In the genomic region with DNA sequence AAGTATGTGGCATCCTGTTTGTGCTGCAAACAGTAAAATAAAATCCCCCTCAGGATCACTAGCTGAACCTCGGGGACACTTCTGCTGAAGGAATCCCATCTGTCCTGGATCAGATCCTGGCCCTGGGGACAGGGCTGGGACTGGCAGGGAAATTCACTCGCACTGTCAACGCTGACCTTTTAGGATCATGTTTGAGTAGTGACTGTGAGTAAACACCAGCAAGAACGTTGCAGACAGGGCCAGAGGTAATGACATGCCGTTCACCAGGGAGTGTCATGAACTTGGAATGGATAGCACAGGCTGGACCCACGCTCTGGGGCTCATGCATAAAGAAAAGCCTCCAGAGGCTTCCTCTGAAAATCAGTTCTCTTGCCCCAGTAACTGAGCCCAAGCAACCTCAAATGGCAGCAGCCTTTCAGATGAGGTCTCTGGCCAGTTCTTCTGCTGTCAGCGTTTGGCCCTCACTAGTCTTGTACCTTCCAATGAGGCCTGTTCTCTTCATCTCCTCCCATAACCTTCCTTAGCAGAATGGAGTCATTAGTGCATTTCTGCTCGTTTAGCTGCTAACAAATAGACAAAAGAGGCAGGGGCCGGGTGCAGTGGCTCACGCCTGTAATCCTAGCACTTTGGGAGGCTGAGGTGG, we compare ENCODE assay signal across 13 cellular contexts. TPM values are rescaled to one million over a fixed set of nuclear protein-coding genes. Genes with fewer than 3 reads are reported as not detected.
DNase-seq lines count a peak whose midpoint lies in the region; ATAC-seq and TF ChIP-seq lines count a peak whose summit lies in the region.
"Had no signal": no experiment of that assay in that cellular context is flagged by ENCODE, and none has a peak within 500 bp of the region (broad histone marks: within the 10 kb centered on the region; RNA-seq: fewer than 3 reads in every experiment).

No MANE protein-coding gene starts in this region.

- TF ChIP-seq EP300 in SK-N-SH (IDR thresholded peaks at IDR 0.05; ENCODE audit: borderline replicate concordance in 1 of 2, low read depth in 1 of 2, low read length in 1 of 2) = no peak

- H3K27me3 ChIP-seq in body of pancreas (no peaks in the 10 kb centered on the region), liver (ENCODE audit: control insufficient read depth in 4 of 4, insufficient read depth in 4 of 4, low read length in 3 of 4) (no peaks in the 10 kb centered on the region), SK-N-SH (ENCODE audit: insufficient read depth) (no peaks in the 10 kb centered on the region)
- H3K27me3 ChIP-seq: MG63 had no signal

- POLR2A ChIA-PET in SK-N-SH (lab: Yijun Ruan, JAX) = no interaction called here

- no peak overlapping the region for H2AFZ ChIP-seq in SK-N-SH (ENCODE audit: low read depth)

- H3K4me3 ChIP-seq in body of pancreas = no peak overlapping the region
- peak overlapping the region in 2 of 3 donors; percentile 20 to 34 for H3K4me3 ChIP-seq in liver (ENCODE audit: low read depth in 1 of 3, low read length in 3 of 3)
- H3K4me3 ChIP-seq in urinary bladder (ENCODE audit: low read depth, low read length) = no peak overlapping the region
- H3K4me3 ChIP-seq in SK-N-SH (ENCODE audit: low read depth in 2 of 2, low read length in 1 of 2) = no peak overlapping the region
- H3K4me3 ChIP-seq: MG63, SK-N-MC had no signal

- peak; percentile 31 to 68 for TF ChIP-seq RAD21 in liver (IDR thresholded peaks at IDR 0.05)
- no peak for TF ChIP-seq RAD21 in SK-N-SH (IDR thresholded peaks at IDR 0.05; ENCODE audit: low read length)

- TF ChIP-seq POLR2A in body of pancreas (IDR thresholded peaks at IDR 0.05) = no peak

- H3K36me3 ChIP-seq in body of pancreas (replicated peaks in 1 of 2; ENCODE audit: insufficient read depth in 1 of 2, low read depth in 2 of 2) = no peaks in the 10 kb centered on the region
- no peaks in the 10 kb centered on the region for H3K36me3 ChIP-seq in liver (ENCODE audit: control insufficient read depth in 4 of 4, insufficient read depth in 3 of 4, low read depth in 1 of 4, low read length in 3 of 4)
- H3K36me3 ChIP-seq in urinary bladder (ENCODE audit: insufficient read depth) = no peaks in the 10 kb centered on the region
- no peaks in the 10 kb centered on the region for H3K36me3 ChIP-seq in SK-N-SH (replicated peaks in 1 of 2; ENCODE audit: control insufficient read depth in 1 of 2, insufficient read depth in 2 of 2, low read length in 1 of 2)
- H3K36me3 ChIP-seq: esophagus muscularis mucosa, MG63 had no signal

- peak overlapping the region; percentile 60 to 83 (median 76) for H3K27ac ChIP-seq in body of pancreas
- H3K27ac ChIP-seq in liver (ENCODE audit: low read depth in 1 of 2, low read length in 2 of 2) = peak overlapping the region; percentile 82 to 92
- peak overlapping the region; percentile 83 for H3K27ac ChIP-seq in urinary bladder (ENCODE audit: low read depth)
- no peak overlapping the region for H3K27ac ChIP-seq in SK-N-SH (ENCODE audit: low read depth in 2 of 2, low read length in 1 of 2)
- H3K27ac ChIP-seq: SK-N-MC had no signal

- H3K4me2 ChIP-seq in SK-N-SH = no peak overlapping the region

- CTCF ChIA-PET in SK-N-SH (lab: Yijun Ruan, JAX) = interaction anchor here (1.4 kb wide), 1 partner anchor 206 kb away, joined by 4 read pairs; no protein-coding TSS in a partner anchor

- peaks cover 47% of the 10 kb centered on the region for H3K4me1 ChIP-seq in body of pancreas
- peaks cover 9 to 67% (median 62%) of the 10 kb centered on the region in 4 donors for H3K4me1 ChIP-seq in liver (ENCODE audit: control insufficient read depth in 4 of 4, insufficient read depth in 4 of 4, low read length in 3 of 4)
- no peaks in the 10 kb centered on the region for H3K4me1 ChIP-seq in urinary bladder (ENCODE audit: insufficient read depth)
- H3K4me1 ChIP-seq in SK-N-SH (ENCODE audit: control insufficient read depth in 1 of 2, insufficient read depth in 2 of 2, low read depth in 1 of 2, low read length in 1 of 2) = peaks cover 0 to 6% of the 10 kb centered on the region in 2 experiments; a peak in 1 of 4 replicates

- TF ChIP-seq CTCF in body of pancreas (IDR thresholded peaks at IDR 0.05) (no peak), liver (IDR thresholded peaks at IDR 0.05; ENCODE audit: low read depth, low read length, missing input control) (no peak), SK-N-SH (IDR thresholded peaks at IDR 0.05) (no peak)

- no peaks in the 10 kb centered on the region for H4K20me1 ChIP-seq in SK-N-SH (ENCODE audit: insufficient read depth)

- WGBS in body of pancreas, 2 donors = 36 to 47% methylated on average over 9 to 10 of the region's 10 CpGs
- 24% methylated on average over 10 of the region's 10 CpGs for WGBS in liver
- 58% methylated on average over 10 of the region's 10 CpGs for WGBS in urinary bladder
- WGBS in SK-N-SH (ENCODE audit: low lambda C conversion rate) = 75% methylated on average over 10 of the region's 10 CpGs

- H3K9ac ChIP-seq in liver (ENCODE audit: low read depth in 1 of 2, low read length in 2 of 2) (peak overlapping the region in 1 of 2 donors; percentile 45), SK-N-SH (no peak overlapping the region)

- H3K9me3 ChIP-seq in body of pancreas (no peaks in the 10 kb centered on the region), liver (ENCODE audit: control insufficient read depth in 4 of 4, low read length in 3 of 4) (no peaks in the 10 kb centered on the region), SK-N-SH (no peaks in the 10 kb centered on the region)
- H3K9me3 ChIP-seq: esophagus muscularis mucosa, MG63 had no signal

- peak; percentile 86 for ATAC-seq in body of pancreas

- DNase-seq in NCI-H748 (lab: John Stamatoyannopoulos, UW; ENCODE audit: unreplicated experiment) (peak; percentile 65), NCI-H748 treated with DMSO at 0.1 percent for 48 hours (lab: John Stamatoyannopoulos, UW) (no peak), body of pancreas (peak; percentile 62 to 80 (median 70)), 8988T (no peak), SK-N-SH (no peak), hippocampal formation (lab: John Stamatoyannopoulos, UW) (no peak)
- DNase-seq: activated CD4-positive, alpha-beta memory T cell treated with anti-CD3 and anti-CD28 coated beads for 36 hours; MG63; naive B cell had no signal

- H3K9me2 ChIP-seq in SK-N-SH = no peaks in the 10 kb centered on the region

- no peaks in the 10 kb centered on the region for H3F3A ChIP-seq in SK-N-SH (replicated peaks; ENCODE audit: insufficient read depth)

- intact Hi-C loops in body of pancreas (cut with DNase I) = loop anchor here (10.0 kb wide), 1 partner anchor 50 kb away; no protein-coding TSS in a partner anchor

- no peaks in the 10 kb centered on the region for H3K79me2 ChIP-seq in SK-N-SH (ENCODE audit: insufficient read depth)

TF ChIP-seq in liver, 16 proteins besides CTCF, POLR2A, EP300 and RAD21 (continues in another document):
- TF ChIP-seq RXRA (IDR thresholded peaks at IDR 0.05) (peak; percentile 100), FOXA2 (IDR thresholded peaks at IDR 0.05) (peak; percentile 99), TAF1 (conservative IDR thresholded peaks at IDR 0.05) (no peak), HNF4G (IDR thresholded peaks at IDR 0.05) (peak; percentile 65)
- TF ChIP-seq, protein P1, sequence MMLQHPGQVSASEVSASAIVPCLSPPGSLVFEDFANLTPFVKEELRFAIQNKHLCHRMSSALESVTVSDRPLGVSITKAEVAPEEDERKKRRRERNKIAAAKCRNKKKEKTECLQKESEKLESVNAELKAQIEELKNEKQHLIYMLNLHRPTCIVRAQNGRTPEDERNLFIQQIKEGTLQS (IDR thresholded peaks at IDR 0.05) = peak; percentile 43

TF ChIP-seq in SK-N-SH, 30 proteins besides CTCF, POLR2A, EP300 and RAD21 (continues in another document):
- no peak for TF ChIP-seq NRF1 (IDR thresholded peaks at IDR 0.05; ENCODE audit: low read depth, low read length)
- no peak for TF ChIP-seq RCOR1 (IDR thresholded peaks at IDR 0.05; ENCODE audit: low read length)
- TF ChIP-seq RFX5 (IDR thresholded peaks at IDR 0.05; ENCODE audit: low read length) = no peak
- no peak for TF ChIP-seq RXRA (IDR thresholded peaks at IDR 0.05; ENCODE audit: borderline replicate concordance, low read depth)
- no peak for TF ChIP-seq FOXM1 (IDR thresholded peaks at IDR 0.05; ENCODE audit: low read depth)
- TF ChIP-seq, protein P2, sequence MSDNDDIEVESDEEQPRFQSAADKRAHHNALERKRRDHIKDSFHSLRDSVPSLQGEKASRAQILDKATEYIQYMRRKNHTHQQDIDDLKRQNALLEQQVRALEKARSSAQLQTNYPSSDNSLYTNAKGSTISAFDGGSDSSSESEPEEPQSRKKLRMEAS (IDR thresholded peaks at IDR 0.05; ENCODE audit: low read depth) = no peak
- TF ChIP-seq, protein P3, sequence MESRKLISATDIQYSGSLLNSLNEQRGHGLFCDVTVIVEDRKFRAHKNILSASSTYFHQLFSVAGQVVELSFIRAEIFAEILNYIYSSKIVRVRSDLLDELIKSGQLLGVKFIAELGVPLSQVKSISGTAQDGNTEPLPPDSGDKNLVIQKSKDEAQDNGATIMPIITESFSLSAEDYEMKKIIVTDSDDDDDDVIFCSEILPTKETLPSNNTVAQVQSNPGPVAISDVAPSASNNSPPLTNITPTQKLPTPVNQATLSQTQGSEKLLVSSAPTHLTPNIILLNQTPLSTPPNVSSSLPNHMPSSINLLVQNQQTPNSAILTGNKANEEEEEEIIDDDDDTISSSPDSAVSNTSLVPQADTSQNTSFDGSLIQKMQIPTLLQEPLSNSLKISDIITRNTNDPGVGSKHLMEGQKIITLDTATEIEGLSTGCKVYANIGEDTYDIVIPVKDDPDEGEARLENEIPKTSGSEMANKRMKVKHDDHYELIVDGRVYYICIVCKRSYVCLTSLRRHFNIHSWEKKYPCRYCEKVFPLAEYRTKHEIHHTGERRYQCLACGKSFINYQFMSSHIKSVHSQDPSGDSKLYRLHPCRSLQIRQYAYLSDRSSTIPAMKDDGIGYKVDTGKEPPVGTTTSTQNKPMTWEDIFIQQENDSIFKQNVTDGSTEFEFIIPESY (IDR thresholded peaks at IDR 0.05; ENCODE audit: borderline replicate concordance, low read depth) = no peak
- TF ChIP-seq GATA2 (CRISPR knock-in tag; IDR thresholded peaks at IDR 0.05) = no peak
- TF ChIP-seq TEAD4 (IDR thresholded peaks at IDR 0.05; ENCODE audit: borderline replicate concordance, insufficient read depth) = no peak
- no peak for TF ChIP-seq ELF1 (IDR thresholded peaks at IDR 0.05)
- TF ChIP-seq FOXJ3 (CRISPR knock-in tag; IDR thresholded peaks at IDR 0.05) = no peak

RNA-seq across cellular contexts. Expression of a gene that starts 51.0 kb away (rescaled TPM):
- total RNA-seq in body of pancreas (1 to 10 TPM; 1.8 to 6.6 TPM), liver (not detected), urinary bladder (0.53 TPM)
- polyA plus RNA-seq in liver (not detected), urinary bladder (not detected), SK-N-SH (2012; rRNA removed) (not detected in 2 replicates)
- 0.01 TPM in 1 of 2 replicates, not detected in the other for polyA plus RNA-seq in SK-N-SH (2012; cell fraction: cytosol; rRNA removed)
- polyA plus RNA-seq in SK-N-SH (2012; cell fraction: nucleus; rRNA removed) = not detected in 2 replicates
- total RNA-seq: esophagus muscularis mucosa had no signal

Comparison
In these comparisons a context has a peak if more than half of its experiments do, and no peak if none do; other contexts are left out.
1. DNase-seq: peak in NCI-H748 (single experiment) and body of pancreas (4 of 4); none in NCI-H748 treated with DMSO at 0.1 percent for 48 hours (single experiment), 8988T (single experiment), SK-N-SH (single experiment) and hippocampal formation (0 of 2).
2. H3K27ac ChIP-seq: peak in body of pancreas (4 of 4), liver (2 of 2) and urinary bladder (single experiment); none in SK-N-SH (0 of 2).
3. H3K4me3 ChIP-seq: peak in liver (2 of 3); none in body of pancreas (0 of 2), urinary bladder (single experiment) and SK-N-SH (0 of 2).